In genomic region chr18:6221602-6222014, GRCh38 we compare ENCODE assay signal across 24 cellular contexts.
DNase-seq lines count a peak whose midpoint lies in the region; ATAC-seq and TF ChIP-seq lines count a peak whose summit lies in the region.
"Had no signal": no experiment of that assay in that cellular context is flagged by ENCODE, and none has a peak within 500 bp of the region (broad histone marks: within the 10 kb centered on the region; RNA-seq: fewer than 3 reads in every experiment).

No MANE protein-coding gene starts in this region.

- H3K4me3 ChIP-seq in PC-3 (ENCODE audit: low read length), result no peak overlapping the region
- H3K4me3 ChIP-seq in SJCRH30, result no peak overlapping the region
- H3K4me3 ChIP-seq: ascending aorta, uterus had no signal

- no peaks in the 10 kb centered on the region for H3K9me2 ChIP-seq in PC-3 (replicated peaks; ENCODE audit: low read length)

- H3F3A ChIP-seq in PC-3 (ENCODE audit: low read length, unreplicated experiment), result no peaks in the 10 kb centered on the region

- ATAC-seq in HG03159 (IDR thresholded peaks at IDR 0.05; ENCODE audit: unreplicated experiment), result peak; percentile 65
- peak; percentile 59 for ATAC-seq in PC-3
- no peak for ATAC-seq in GM21723 (IDR thresholded peaks at IDR 0.05; ENCODE audit: unreplicated experiment)
- ATAC-seq: activated CD4-positive, CD25-positive, alpha-beta regulatory T cell treated with anti-CD3 and anti-CD28 coated beads, Interleukin-2, amount 50 U/mL, for 24 hours had no signal

- H3K27ac ChIP-seq in PC-3 (ENCODE audit: low read length) (no peak overlapping the region), SJCRH30 (no peak overlapping the region)
- H3K27ac ChIP-seq: ascending aorta, uterus had no signal

- H3K36me3 ChIP-seq in PC-3 (ENCODE audit: low read depth, low read length) (no peaks in the 10 kb centered on the region), SJCRH30 (no peaks in the 10 kb centered on the region)
- H3K36me3 ChIP-seq: ascending aorta had no signal

- CTCF ChIA-PET in PC-3 (lab: Charles Lee), result no interaction called here

- DNase-seq in DMS53 (lab: John Stamatoyannopoulos, UW) (peak; percentile 59), GM20000 (ENCODE audit: low spot score) (peak; percentile 10), PC-3 (no peak), DMS153 (lab: John Stamatoyannopoulos, UW) (no peak), SJCRH30 (no peak)
- no peak for DNase-seq in activated CD4-positive, CD25-positive, alpha-beta regulatory T cell treated with anti-CD3 and anti-CD28 coated beads, Interleukin-2, amount 50 U/mL, for 72 hours
- DNase-seq: activated CD8-positive, alpha-beta memory T cell treated with anti-CD3 and anti-CD28 coated beads for 24 hours; activated naive CD4-positive, alpha-beta T cell treated with anti-CD3 and anti-CD28 coated beads, Interleukin-2, amount 50 U/mL, for 16 hours; activated T-cell treated with anti-CD3 and anti-CD28 coated beads, Interleukin-2, amount 50 U/mL, for 48 hours; cerebellar nuclear complex; effector CD8-positive, alpha-beta T cell; EL; HCEC 1CT; kidney; mesenchymal stem cell; NCI-H1092 treated with DMSO at 0.1 percent for 48 hours; NCI-H2081; retina; T1000; uterus had no signal

- H3K27me3 ChIP-seq in PC-3 (ENCODE audit: low read length), result no peaks in the 10 kb centered on the region
- no peaks in the 10 kb centered on the region for H3K27me3 ChIP-seq in SJCRH30
- H3K27me3 ChIP-seq: ascending aorta, uterus had no signal

- H3K4me1 ChIP-seq in PC-3 (ENCODE audit: insufficient read depth, low read length), result no peaks in the 10 kb centered on the region
- H3K4me1 ChIP-seq in SJCRH30, result no peaks in the 10 kb centered on the region
- H3K4me1 ChIP-seq: ascending aorta, uterus had no signal

- H2AFZ ChIP-seq in PC-3 (ENCODE audit: low read length), result no peak overlapping the region

- H3K79me2 ChIP-seq in PC-3 (ENCODE audit: low read length), result no peaks in the 10 kb centered on the region

- no peak overlapping the region for H3K9ac ChIP-seq in PC-3 (ENCODE audit: low read length)

- H3K9me3 ChIP-seq in PC-3 (ENCODE audit: low read length) (no peaks in the 10 kb centered on the region), SJCRH30 (replicated peaks) (no peaks in the 10 kb centered on the region)
- H3K9me3 ChIP-seq: uterus had no signal

- no peaks in the 10 kb centered on the region for H4K20me1 ChIP-seq in PC-3 (ENCODE audit: low read length)

- intact Hi-C loops in PC-3 (cut with micrococcal nuclease), result no loop called here

- H3K4me2 ChIP-seq in PC-3 (ENCODE audit: low read length), result no peak overlapping the region

- POLR2A ChIA-PET in PC-3 (lab: Charles Lee; ENCODE audit: unreplicated experiment), result no interaction called here

- TF ChIP-seq CTCF in GM20000 (IDR thresholded peaks at IDR 0.05; ENCODE audit: extremely low read depth, missing control alignments) (no peak), PC-3 (conservative IDR thresholded peaks at IDR 0.05; ENCODE audit: low read depth, low read length) (no peak)

- no TSS peak for BruUV-seq in PC-3 (replicated peaks; lab: Mats Ljungman, UMichigan)

Comparison
In these comparisons a context has a peak if more than half of its experiments do, and no peak if none do; other contexts are left out.
1. DNase-seq: peak in DMS53 (single experiment) and GM20000 (single experiment); none in PC-3 (single experiment), DMS153 (single experiment), SJCRH30 (0 of 2) and activated CD4-positive, CD25-positive, alpha-beta regulatory T cell treated with anti-CD3 and anti-CD28 coated beads, Interleukin-2, amount 50 U/mL, for 72 hours (single experiment).